Comparison of ENCODE assay signal across 24 cellular contexts in genomic region chr2:148301362-148301761, GRCh38.
"Had no signal": no experiment of that assay in that cellular context is flagged by ENCODE, and none has a peak within 500 bp of the region (broad histone marks: within the 10 kb centered on the region; RNA-seq: fewer than 3 reads in every experiment).

No MANE protein-coding gene starts in this region.

- ATAC-seq: naive thymus-derived CD4-positive, alpha-beta T cell; natural killer cell treated with Interleukin-12 subunit alpha and Interleukin-12 subunit beta and Interleukin-15 and Interleukin-18, amount 100 ng/mL, for 72 hours; right lobe of liver; stimulated activated naive B cell treated with anti-CD40 and anti-IgM and Interleukin-4, amounts not matched to agents 10 μg/mL and 1 μg/mL and 100 μg/mL, for 72 hours; stimulated activated naive CD8-positive, alpha-beta T cell treated with anti-CD3 and anti-CD28 coated beads, Interleukin-15, Interleukin-2, amounts not matched to agents 100 U/mL and 50 U/mL, for 24 hours had no signal

- H3K36me3 Mint-ChIP-seq: mesothelial cell of epicardium; natural killer cell treated with Interleukin-12 subunit alpha and Interleukin-12 subunit beta and Interleukin-15 and Interleukin-18, amount 100 ng/mL, for 72 hours had no signal

- H3K4me1 Mint-ChIP-seq: stimulated activated naive B cell treated with anti-CD40 and anti-IgM and Interleukin-4, amounts not matched to agents 10 μg/mL and 1 μg/mL and 100 μg/mL, for 72 hours had no signal

- H3K9me3 Mint-ChIP-seq: mesothelial cell of epicardium; natural killer cell treated with Interleukin-12 subunit alpha and Interleukin-12 subunit beta and Interleukin-15 and Interleukin-18, amount 100 ng/mL, for 72 hours; stimulated activated naive B cell treated with anti-CD40 and anti-IgM and Interleukin-4, amounts not matched to agents 10 μg/mL and 1 μg/mL and 100 μg/mL, for 72 hours had no signal

- H3K9me3 ChIP-seq: left ventricle myocardium inferior, ovary, right atrium auricular region, right lobe of liver, stomach, testis, thyroid gland, transverse colon, upper lobe of left lung, vagina had no signal

- H3K27ac ChIP-seq: left ventricle myocardium inferior, ovary, right atrium auricular region, right lobe of liver, stomach, testis, thyroid gland, transverse colon, upper lobe of left lung, vagina had no signal

- H3K27me3 Mint-ChIP-seq: naive thymus-derived CD4-positive, alpha-beta T cell; natural killer cell treated with Interleukin-12 subunit alpha and Interleukin-12 subunit beta and Interleukin-15 and Interleukin-18, amount 100 ng/mL, for 72 hours; progenitor cell of endocrine pancreas; stimulated activated naive B cell treated with anti-CD40 and anti-IgM and Interleukin-4, amounts not matched to agents 10 μg/mL and 1 μg/mL and 100 μg/mL, for 72 hours had no signal

- H3K4me3 ChIP-seq: left ventricle myocardium inferior, lung, ovary, right atrium auricular region, right lobe of liver, stomach, testis, thyroid gland, transverse colon, upper lobe of left lung, vagina had no signal

- H3K4me3 Mint-ChIP-seq: mesothelial cell of epicardium; naive thymus-derived CD4-positive, alpha-beta T cell; natural killer cell treated with Interleukin-12 subunit alpha and Interleukin-12 subunit beta and Interleukin-15 and Interleukin-18, amount 100 ng/mL, for 72 hours; stimulated activated naive B cell treated with anti-CD40 and anti-IgM and Interleukin-4, amounts not matched to agents 10 μg/mL and 1 μg/mL and 100 μg/mL, for 72 hours had no signal

- H3K27me3 ChIP-seq: ovary, right atrium auricular region, right lobe of liver, stomach, testis, thyroid gland, transverse colon, upper lobe of left lung, vagina had no signal

- H3K27ac Mint-ChIP-seq: mesothelial cell of epicardium; naive thymus-derived CD4-positive, alpha-beta T cell; natural killer cell treated with Interleukin-12 subunit alpha and Interleukin-12 subunit beta and Interleukin-15 and Interleukin-18, amount 100 ng/mL, for 72 hours; progenitor cell of endocrine pancreas; stimulated activated naive B cell treated with anti-CD40 and anti-IgM and Interleukin-4, amounts not matched to agents 10 μg/mL and 1 μg/mL and 100 μg/mL, for 72 hours had no signal

- DNase-seq: kidney glomerular epithelial cell; left ventricle myocardium inferior; mesendoderm; naive thymus-derived CD4-positive, alpha-beta T cell; ovary; right lobe of liver; stimulated activated CD4-positive, alpha-beta T cell treated with anti-CD3 and anti-CD28 coated beads, Interleukin-12 subunit alpha, Interleukin-12 subunit beta, amount 100 ng/mL, for 4 hours; stimulated activated CD4-positive, alpha-beta T cell treated with anti-CD3 and anti-CD28 coated beads, Interleukin-15, amount 100 ng/mL, for 24 hours; stimulated activated CD4-positive, alpha-beta T cell treated with anti-CD3 and anti-CD28 coated beads, Interleukin-2, amount 100 ng/mL, for 24 hours; stimulated activated CD4-positive, alpha-beta T cell treated with anti-CD3 and anti-CD28 coated beads, Interleukin-4, amount 100 ng/mL, for 1 hour; stimulated activated naive B cell treated with anti-CD40 and anti-IgM and Interleukin-4, amounts not matched to agents 10 μg/mL and 1 μg/mL and 100 μg/mL, for 72 hours; stimulated activated naive CD8-positive, alpha-beta T cell treated with anti-CD3 and anti-CD28 coated beads, Interleukin-15, Interleukin-2, amounts not matched to agents 100 U/mL and 50 U/mL, for 24 hours; stomach; testis; thyroid gland; transverse colon; upper lobe of left lung had no signal

- H3K36me3 ChIP-seq: left ventricle myocardium inferior, ovary, right atrium auricular region, right lobe of liver, stomach, thyroid gland, transverse colon, vagina had no signal

- H3K4me1 ChIP-seq: right atrium auricular region, right lobe of liver, testis, vagina had no signal

- FAIRE-seq: keratinocyte had no signal
